8 cellular contexts compared by ENCODE assay signal in the genomic region with DNA sequence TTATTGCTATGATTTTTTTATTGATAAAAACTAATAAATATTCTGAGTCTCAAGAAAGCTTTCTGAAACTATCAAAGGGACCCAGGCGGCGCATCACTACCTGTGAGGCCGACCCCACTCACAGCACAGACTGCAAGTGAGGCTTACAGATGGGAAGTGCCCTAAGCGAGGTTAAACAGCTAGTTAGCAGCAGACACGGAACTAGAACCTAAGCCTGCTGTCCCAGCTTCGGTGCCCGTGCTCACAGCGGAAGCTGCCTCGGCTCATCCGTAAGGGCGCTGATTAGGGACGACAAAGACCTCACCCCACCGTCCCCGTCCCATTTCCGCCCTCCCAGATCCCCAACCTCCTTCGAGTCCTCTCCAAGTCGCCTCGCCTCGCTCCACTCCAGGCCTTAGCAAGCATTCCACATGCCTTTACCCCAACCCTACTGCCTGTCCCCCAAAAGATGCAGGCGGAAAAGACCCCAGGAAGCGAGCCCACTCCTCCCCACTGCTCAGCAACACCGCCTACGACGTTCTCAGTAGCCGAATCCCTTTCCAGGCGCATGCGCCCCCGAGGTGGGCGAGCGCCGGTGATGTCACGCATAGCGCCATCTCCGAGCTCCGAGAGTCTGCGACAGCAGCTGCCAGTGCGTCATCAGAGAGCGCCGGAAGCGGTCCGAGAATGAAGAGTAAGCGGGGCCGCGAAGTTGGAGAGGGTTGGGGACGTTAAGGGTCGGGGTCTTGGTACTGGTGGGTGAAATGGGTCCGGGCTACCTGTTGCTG. TPM values are rescaled to one million over a fixed set of nuclear protein-coding genes. Genes with fewer than 3 reads are reported as not detected.
DNase-seq lines count a peak whose midpoint lies in the region; ATAC-seq lines count a peak whose summit lies in the region.

POP4 (plus strand) TSS at position 631 of the 767 bp plus-strand sequence; CDS start at position 667, 36 bp downstream.

- peak within 1 kb of the TSS; percentile 98 for H3K4me3 Mint-ChIP-seq in activated T-helper 1 cell treated with anti-CD3 and anti-CD28 coated beads, Interleukin-12 subunit alpha, Interleukin-12 subunit beta, Interleukin-2, Interleukin-4 antibody, amounts not matched to agents 30 ng/mL and 10 ng/mL and 1 ng/mL, durations not matched to agents 14 hours and 24 hours and 36 hours
- peak within 1 kb of the TSS; percentile 95 to 100 (median 98) for H3K4me3 Mint-ChIP-seq in naive thymus-derived CD4-positive, alpha-beta T cell
- H3K4me3 Mint-ChIP-seq in stimulated activated naive B cell treated with anti-CD40 and anti-IgM and Interleukin-4, amounts not matched to agents 10 μg/mL and 1 μg/mL and 100 μg/mL, for 72 hours, result peak within 1 kb of the TSS; percentile 95 to 96

- peak within 1 kb of the TSS; percentile 82 for H3K27ac ChIP-seq in KOPT-K1 (ENCODE audit: low read depth, low read length, poor library complexity, severe bottlenecking)
- peak within 1 kb of the TSS; percentile 91 for H3K27ac ChIP-seq in naive thymus-derived CD4-positive, alpha-beta T cell (ENCODE audit: low read depth, low read length)

- H3K36me3 ChIP-seq in KOPT-K1 (ENCODE audit: insufficient read depth, low read length), result peaks cover 20% of the 10 kb centered on the region
- peaks cover 3 to 25% (median 9%) of the 10 kb centered on the region in 3 experiments for H3K36me3 ChIP-seq in naive thymus-derived CD4-positive, alpha-beta T cell (ENCODE audit: control insufficient read depth in 2 of 3, insufficient read depth in 3 of 3, low read length in 3 of 3)

- DNase-seq in DMS79 (lab: John Stamatoyannopoulos, UW) (peak; percentile 87), RPMI7951 (ENCODE audit: low read depth) (peak; percentile 95), fibroblast of gingiva (ENCODE audit: low read depth) (peak; percentile 93)
- peak; percentile 97 for DNase-seq in activated T-helper 1 cell treated with anti-CD3 and anti-CD28 coated beads, Interleukin-12 subunit alpha, Interleukin-12 subunit beta, Interleukin-2, Interleukin-4 antibody, amounts not matched to agents 30 ng/mL and 10 ng/mL and 1 ng/mL, durations not matched to agents 14 hours and 24 hours and 36 hours (ENCODE audit: low spot score)
- peak; percentile 96 to 98 (median 97) for DNase-seq in naive thymus-derived CD4-positive, alpha-beta T cell
- DNase-seq in stimulated activated naive B cell treated with anti-CD40 and anti-IgM and Interleukin-4, amounts not matched to agents 10 μg/mL and 1 μg/mL and 100 μg/mL, for 72 hours, result peak; percentile 96

- H3K9me3 ChIP-seq in KOPT-K1 (ENCODE audit: insufficient read depth, low read length, poor library complexity, severe bottlenecking), result no peaks in the 10 kb centered on the region
- no peaks in the 10 kb centered on the region for H3K9me3 ChIP-seq in naive thymus-derived CD4-positive, alpha-beta T cell (ENCODE audit: control insufficient read depth in 2 of 3, low read length in 3 of 3)

- peak within 1 kb of the TSS; percentile 81 for H3K4me3 ChIP-seq in naive thymus-derived CD4-positive, alpha-beta T cell (ENCODE audit: low read length)

- no peaks in the 10 kb centered on the region for H3K27me3 Mint-ChIP-seq in activated T-helper 1 cell treated with anti-CD3 and anti-CD28 coated beads, Interleukin-12 subunit alpha, Interleukin-12 subunit beta, Interleukin-2, Interleukin-4 antibody, amounts not matched to agents 30 ng/mL and 10 ng/mL and 1 ng/mL, durations not matched to agents 14 hours and 24 hours and 36 hours (ENCODE audit: insufficient read depth)
- H3K27me3 Mint-ChIP-seq in naive thymus-derived CD4-positive, alpha-beta T cell, result peaks cover 0 to 5% (median 0%) of the 10 kb centered on the region in 5 donors
- H3K27me3 Mint-ChIP-seq in stimulated activated naive B cell treated with anti-CD40 and anti-IgM and Interleukin-4, amounts not matched to agents 10 μg/mL and 1 μg/mL and 100 μg/mL, for 72 hours, result no peaks in the 10 kb centered on the region

- H3K9me3 Mint-ChIP-seq in activated T-helper 1 cell treated with anti-CD3 and anti-CD28 coated beads, Interleukin-12 subunit alpha, Interleukin-12 subunit beta, Interleukin-2, Interleukin-4 antibody, amounts not matched to agents 30 ng/mL and 10 ng/mL and 1 ng/mL, durations not matched to agents 14 hours and 24 hours and 36 hours, result no peaks in the 10 kb centered on the region
- peaks cover 0 to 5% (median 0%) of the 10 kb centered on the region in 11 donors for H3K9me3 Mint-ChIP-seq in naive thymus-derived CD4-positive, alpha-beta T cell
- no peaks in the 10 kb centered on the region for H3K9me3 Mint-ChIP-seq in stimulated activated naive B cell treated with anti-CD40 and anti-IgM and Interleukin-4, amounts not matched to agents 10 μg/mL and 1 μg/mL and 100 μg/mL, for 72 hours

- intact Hi-C loops in activated T-helper 1 cell treated with anti-CD3 and anti-CD28 coated beads, Interleukin-12 subunit alpha, Interleukin-12 subunit beta, Interleukin-2, Interleukin-4 antibody, amounts not matched to agents 30 ng/mL and 10 ng/mL and 1 ng/mL, durations not matched to agents 14 hours and 24 hours and 36 hours (cut with micrococcal nuclease), result loop anchor here (1.0 to 5.0 kb wide), 8 partner anchors 19 to 337 kb away; partner anchors contain the start of genes CCNE1, URI1 and VSTM2B
- intact Hi-C loops in naive thymus-derived CD4-positive, alpha-beta T cell (cut with micrococcal nuclease), result loop anchor here (1.0 to 10.0 kb wide), 13 partner anchors 19 to 1811 kb away; partner anchors contain the start of genes UQCRFS1 (in 2 of the 2), URI1 (in 2 of the 2) and CCNE1 (in 1 of the 2)

- peaks cover 21% of the 10 kb centered on the region for H3K4me1 Mint-ChIP-seq in activated T-helper 1 cell treated with anti-CD3 and anti-CD28 coated beads, Interleukin-12 subunit alpha, Interleukin-12 subunit beta, Interleukin-2, Interleukin-4 antibody, amounts not matched to agents 30 ng/mL and 10 ng/mL and 1 ng/mL, durations not matched to agents 14 hours and 24 hours and 36 hours (ENCODE audit: low read depth)
- H3K4me1 Mint-ChIP-seq in naive thymus-derived CD4-positive, alpha-beta T cell, result peaks cover 14 to 40% (median 26%) of the 10 kb centered on the region in 7 donors
- H3K4me1 Mint-ChIP-seq in stimulated activated naive B cell treated with anti-CD40 and anti-IgM and Interleukin-4, amounts not matched to agents 10 μg/mL and 1 μg/mL and 100 μg/mL, for 72 hours, result peaks cover 13 to 27% of the 10 kb centered on the region in 2 donors

- POLR2A ChIA-PET in naive thymus-derived CD4-positive, alpha-beta T cell (lab: Charles Lee), result interaction anchor here (0.7 to 9.9 kb wide), 39 partner anchors 9 to 1812 kb away, joined by 3 to 198 read pairs (median 7); partner anchors contain the start of genes C19orf12, PLEKHF1 and URI1

- peak; percentile 61 for ATAC-seq in GM21786 (IDR thresholded peaks at IDR 0.05; ENCODE audit: unreplicated experiment)
- ATAC-seq in naive thymus-derived CD4-positive, alpha-beta T cell, result peak; percentile 89
- ATAC-seq in stimulated activated naive B cell treated with anti-CD40 and anti-IgM and Interleukin-4, amounts not matched to agents 10 μg/mL and 1 μg/mL and 100 μg/mL, for 72 hours (replicated peaks), result peak; percentile 74 to 77

- H3K4me1 ChIP-seq in naive thymus-derived CD4-positive, alpha-beta T cell (ENCODE audit: control insufficient read depth in 2 of 2, insufficient read depth in 2 of 2, low read length in 2 of 2), result peaks cover 12 to 16% of the 10 kb centered on the region in 2 donors

- H3K27me3 ChIP-seq in naive thymus-derived CD4-positive, alpha-beta T cell (ENCODE audit: control insufficient read depth in 2 of 2, insufficient read depth in 2 of 2, low read length in 2 of 2), result no peaks in the 10 kb centered on the region

- H3K36me3 Mint-ChIP-seq in activated T-helper 1 cell treated with anti-CD3 and anti-CD28 coated beads, Interleukin-12 subunit alpha, Interleukin-12 subunit beta, Interleukin-2, Interleukin-4 antibody, amounts not matched to agents 30 ng/mL and 10 ng/mL and 1 ng/mL, durations not matched to agents 14 hours and 24 hours and 36 hours (ENCODE audit: low read depth), result peaks cover 12% of the 10 kb centered on the region
- H3K36me3 Mint-ChIP-seq in naive thymus-derived CD4-positive, alpha-beta T cell, result peaks cover 5 to 21% (median 9%) of the 10 kb centered on the region in 5 donors
- peaks cover 17 to 23% of the 10 kb centered on the region in 2 donors for H3K36me3 Mint-ChIP-seq in stimulated activated naive B cell treated with anti-CD40 and anti-IgM and Interleukin-4, amounts not matched to agents 10 μg/mL and 1 μg/mL and 100 μg/mL, for 72 hours

- CTCF ChIA-PET in naive thymus-derived CD4-positive, alpha-beta T cell (lab: Charles Lee), result interaction anchor here (0.6 to 3.5 kb wide), 11 partner anchors 56 to 266 kb away, joined by 3 to 39 read pairs (median 10); partner anchors contain the start of genes C19orf12 and PLEKHF1

- H3K27ac Mint-ChIP-seq in activated T-helper 1 cell treated with anti-CD3 and anti-CD28 coated beads, Interleukin-12 subunit alpha, Interleukin-12 subunit beta, Interleukin-2, Interleukin-4 antibody, amounts not matched to agents 30 ng/mL and 10 ng/mL and 1 ng/mL, durations not matched to agents 14 hours and 24 hours and 36 hours, result peak within 1 kb of the TSS; percentile 100
- H3K27ac Mint-ChIP-seq in naive thymus-derived CD4-positive, alpha-beta T cell, result peak within 1 kb of the TSS; percentile 100
- H3K27ac Mint-ChIP-seq in stimulated activated naive B cell treated with anti-CD40 and anti-IgM and Interleukin-4, amounts not matched to agents 10 μg/mL and 1 μg/mL and 100 μg/mL, for 72 hours, result peak within 1 kb of the TSS; percentile 99

RNA-seq across cellular contexts. Expression of gene POP4, which starts in this region (rescaled TPM):
- 134 and 145 TPM in 2 replicates for total RNA-seq in RPMI7951 (2014; rRNA removed; shearing (Covaris generic))
- total RNA-seq in activated T-helper 1 cell treated with anti-CD3 and anti-CD28 coated beads, Interleukin-12 subunit alpha, Interleukin-12 subunit beta, Interleukin-2, Interleukin-4 antibody, amounts not matched to agents 30 ng/mL and 10 ng/mL and 1 ng/mL, durations not matched to agents 14 hours and 24 hours and 36 hours, result 115 and 119 TPM in 2 replicates
- total RNA-seq in naive thymus-derived CD4-positive, alpha-beta T cell, result 10 to 100 TPM; 45.3 to 99.1 (median 53.4) TPM
- polyA plus RNA-seq in naive thymus-derived CD4-positive, alpha-beta T cell, result 100 to 1,000 TPM; 137 to 156 TPM

Comparison
In these comparisons a context has a peak if more than half of its experiments do, and no peak if none do; other contexts are left out.
1. Peak in every context shown above with its lines: DNase-seq, ATAC-seq, H3K4me3 ChIP-seq and H3K27ac ChIP-seq.